Comparison of ENCODE assay signal across 2 cellular contexts in the genomic region with DNA sequence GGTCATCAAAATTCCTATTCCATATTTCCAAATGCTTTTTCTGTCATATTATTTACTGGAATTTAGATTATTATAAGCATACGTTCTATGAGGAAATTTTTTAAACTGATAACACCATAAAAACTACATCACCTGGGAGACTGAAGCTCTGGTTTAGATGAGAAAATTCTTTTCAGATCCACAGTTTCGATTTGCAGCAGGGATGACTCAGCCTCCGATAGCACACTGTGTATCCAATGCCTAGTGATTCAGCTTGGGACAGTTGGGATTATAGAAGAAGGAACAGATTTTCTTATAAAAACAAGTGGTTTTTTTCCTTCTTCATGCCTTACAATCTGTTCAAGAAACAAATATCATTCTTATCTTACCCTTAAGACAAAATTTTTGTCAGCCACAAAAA.
TF ChIP-seq lines count a peak whose summit lies in the region.

No MANE protein-coding gene starts in this region.

TF ChIP-seq in HEK293, 187 proteins besides CTCF, POLR2A, EP300 and RAD21 (continued from another document):
- TF ChIP-seq ZNF366 (tag by site-specific recombination; conservative IDR thresholded peaks at IDR 0.05) (0 out of 2 replicates have a peak, but pooled peaks have one; percentile 18), ZNF623 (tag by site-specific recombination; IDR thresholded peaks at IDR 0.05) (no peak), ZNF626 (tag by site-specific recombination; IDR thresholded peaks at IDR 0.05) (no peak), ZNF658 (tag by site-specific recombination; IDR thresholded peaks at IDR 0.05) (no peak), ZNF416 (tag by site-specific recombination; IDR thresholded peaks at IDR 0.05) (no peak), ZNF37A (tag by site-specific recombination; IDR thresholded peaks at IDR 0.05) (no peak)

TF ChIP-seq in SK-N-SH treated with all-trans-retinoic acid at 6 μM for 48 hours, 23 proteins besides CTCF, POLR2A, EP300 and RAD21 (continued from another document):
- TF ChIP-seq RARB (CRISPR knock-in tag; IDR thresholded peaks at IDR 0.05) (no peak), SNAI2 (CRISPR knock-in tag; IDR thresholded peaks at IDR 0.05) (no peak), ZC3H10 (CRISPR knock-in tag; IDR thresholded peaks at IDR 0.05) (no peak), ZNF565 (CRISPR knock-in tag; conservative IDR thresholded peaks at IDR 0.05; ENCODE audit: low read depth) (no peak)
TF ChIP-seq in SK-N-SH treated with all-trans-retinoic acid at 6 μM for 48 hours: peak in this region for 0.
